Comparison of ENCODE assay signal across 26 cellular contexts in genomic region chr3:140720242-140720641, GRCh38. TPM values are rescaled to one million over a fixed set of nuclear protein-coding genes. Genes with fewer than 3 reads are reported as not detected.
DNase-seq lines count a peak whose midpoint lies in the region; ATAC-seq, FAIRE-seq and TF ChIP-seq lines count a peak whose summit lies in the region.
"Had no signal": no experiment of that assay in that cellular context is flagged by ENCODE, and none has a peak within 500 bp of the region (broad histone marks: within the 10 kb centered on the region; RNA-seq: fewer than 3 reads in every experiment).

No MANE protein-coding gene starts in this region.

- no peaks in the 10 kb centered on the region for H3K79me2 ChIP-seq in HepG2 (ENCODE audit: insufficient read depth, low read length)
- H3K79me2 ChIP-seq in GM23248 (ENCODE audit: insufficient read depth) = no peaks in the 10 kb centered on the region

- peak; percentile 8 for FAIRE-seq in GM19239 (lab: Jason Lieb, UNC)
- peak; percentile 46 for FAIRE-seq in HepG2 (lab: Jason Lieb, UNC)
- FAIRE-seq: A204.1, keratinocyte, TTC549 had no signal

- no peak overlapping the region for H4K91ac ChIP-seq in mesenchymal stem cell (ENCODE audit: low read length)

- no peak overlapping the region for H2BK5ac ChIP-seq in mesenchymal stem cell (ENCODE audit: low read depth, low read length, poor library complexity, severe bottlenecking)

- H3K4me3 ChIP-seq in HepG2 (replicated peaks in 1 of 3; ENCODE audit: insufficient read depth in 1 of 3, low read depth in 2 of 3, low read length in 3 of 3) = no peak overlapping the region
- no peak overlapping the region for H3K4me3 ChIP-seq in stomach smooth muscle (ENCODE audit: low read length in 2 of 2)
- H3K4me3 ChIP-seq in mesenchymal stem cell (ENCODE audit: insufficient read depth in 1 of 2, low read depth in 1 of 2, low read length in 2 of 2) = no peak overlapping the region
- H3K4me3 ChIP-seq in GM23248 = no peak overlapping the region
- H3K4me3 ChIP-seq: dorsolateral prefrontal cortex, sigmoid colon, SJCRH30 had no signal

- TF ChIP-seq EP300 in HepG2 (IDR thresholded peaks at IDR 0.05; ENCODE audit: low read depth in 2 of 2, low read length in 2 of 2) (no peak), HepG2 (CRISPR knock-in tag; IDR thresholded peaks at IDR 0.05; ENCODE audit: borderline replicate concordance) (no peak)

- H3K4ac ChIP-seq in mesenchymal stem cell (ENCODE audit: low read depth in 1 of 2, low read length in 2 of 2) = no peak overlapping the region

- H3K9me3 ChIP-seq in HepG2 (ENCODE audit: low read length) (no peaks in the 10 kb centered on the region), stomach smooth muscle (ENCODE audit: control insufficient read depth in 2 of 2, low read length in 2 of 2) (no peaks in the 10 kb centered on the region), mesenchymal stem cell (ENCODE audit: control insufficient read depth, low read length) (no peaks in the 10 kb centered on the region), GM23248 (ENCODE audit: low read depth) (no peaks in the 10 kb centered on the region)
- H3K9me3 ChIP-seq: BE2C, sigmoid colon, SJCRH30 had no signal

- no peak for DNase-seq in GM19239 (ENCODE audit: insufficient read length, low spot score)
- peak; percentile 44 for DNase-seq in fibroblast of peridontal ligament (ENCODE audit: extremely low read depth)
- DNase-seq in HepG2 (ENCODE audit: low spot score) = peak; percentile 38
- DNase-seq in mesenchymal stem cell = no peak
- no peak for DNase-seq in GM23248
- DNase-seq in NCI-H2196 treated with DMSO at 0.1 percent for 48 hours (lab: John Stamatoyannopoulos, UW; ENCODE audit: unreplicated experiment) = no peak
- DNase-seq: activated naive CD4-positive, alpha-beta T cell treated with Interleukin-2 at 50 U/mL for 16 hours; activated T-cell treated with anti-CD3 and anti-CD28 coated beads, Interleukin-2, amount 50 U/mL, for 24 hours; BE2C; caudate nucleus; DMS79 treated with DMSO at 0.1 percent for 48 hours; dorsolateral prefrontal cortex; foreskin melanocyte; mammary epithelial cell; NCI-H510A; occipital lobe; sigmoid colon; SJCRH30; T-cell had no signal

- in situ Hi-C loops in HepG2 (cut with HindIII; ENCODE audit: extremely low pct_ligation_motif_present, low pct_unique_long_range_greater_than_20kb) (no loop called here), GM23248 (cut with MboI) (no loop called here)

- H3K79me1 ChIP-seq in mesenchymal stem cell (replicated peaks; ENCODE audit: low read length, poor library complexity, severe bottlenecking) = no peaks in the 10 kb centered on the region

- WGBS in HepG2 (ENCODE audit: low lambda C conversion rate) = 57% methylated on average over 2 of the region's 2 CpGs
- WGBS in mesenchymal stem cell = 80% methylated on average over 2 of the region's 2 CpGs
- 0% methylated on average over 2 of the region's 2 CpGs for WGBS in GM23248 (ENCODE audit: low coverage in 1 of 2, low lambda C conversion rate in 2 of 2, missing lambda C conversion rate in 2 of 2), 2 experiments

- H3K4me1 ChIP-seq in HepG2 (ENCODE audit: insufficient read depth, low read length) = peaks cover 28% of the 10 kb centered on the region
- no peaks in the 10 kb centered on the region for H3K4me1 ChIP-seq in stomach smooth muscle (ENCODE audit: control insufficient read depth, insufficient read depth, low read length)
- peaks cover 2% of the 10 kb centered on the region for H3K4me1 ChIP-seq in mesenchymal stem cell (ENCODE audit: control insufficient read depth, insufficient read depth, low read depth, low read length)
- no peaks in the 10 kb centered on the region for H3K4me1 ChIP-seq in GM23248 (ENCODE audit: insufficient read depth)
- H3K4me1 ChIP-seq: BE2C, sigmoid colon, SJCRH30 had no signal

- no peak overlapping the region for H3K18ac ChIP-seq in mesenchymal stem cell (ENCODE audit: low read depth in 1 of 2, low read length in 2 of 2)

- intact Hi-C loops in HepG2 (cut with micrococcal nuclease; ENCODE audit: unreplicated experiment) = no loop called here

- no peaks in the 10 kb centered on the region for H4K20me1 ChIP-seq in HepG2 (ENCODE audit: insufficient read depth, low read length)
- H4K20me1 ChIP-seq in GM23248 (ENCODE audit: insufficient read depth) = no peaks in the 10 kb centered on the region

- no peaks in the 10 kb centered on the region for H3K9me2 ChIP-seq in GM23248 (ENCODE audit: insufficient read depth)

- CTCF ChIA-PET in HepG2 (lab: Yijun Ruan, JAX; ENCODE audit: low intra/inter-chr PET ratio, low total read pairs) = no interaction called here

- H2BK12ac ChIP-seq in mesenchymal stem cell (ENCODE audit: low read length in 2 of 2) = no peak overlapping the region

- H3K9ac ChIP-seq in HepG2 (ENCODE audit: insufficient read depth, low read depth, low read length) = no peak overlapping the region
- H3K9ac ChIP-seq in stomach smooth muscle (ENCODE audit: low read length in 2 of 2) = no peak overlapping the region
- no peak overlapping the region for H3K9ac ChIP-seq in mesenchymal stem cell (ENCODE audit: low read length)
- no peak overlapping the region for H3K9ac ChIP-seq in GM23248

- H3K23ac ChIP-seq in mesenchymal stem cell (ENCODE audit: low read length in 2 of 2) = no peak overlapping the region

- no peaks in the 10 kb centered on the region for H3F3A ChIP-seq in GM23248 (ENCODE audit: insufficient read depth)

- no peak overlapping the region for H2BK120ac ChIP-seq in mesenchymal stem cell (ENCODE audit: low read depth, low read length)

- H3K36me3 ChIP-seq in HepG2 (replicated peaks in 1 of 2; ENCODE audit: control insufficient read depth in 1 of 2, insufficient read depth in 2 of 2, low read length in 2 of 2) (no peaks in the 10 kb centered on the region), stomach smooth muscle (ENCODE audit: control insufficient read depth in 2 of 2, insufficient read depth in 2 of 2, low read length in 2 of 2) (no peaks in the 10 kb centered on the region), mesenchymal stem cell (ENCODE audit: control insufficient read depth in 1 of 2, insufficient read depth in 2 of 2, low read depth in 1 of 2, low read length in 2 of 2) (no peaks in the 10 kb centered on the region), GM23248 (ENCODE audit: low read depth) (no peaks in the 10 kb centered on the region)
- H3K36me3 ChIP-seq: BE2C, sigmoid colon, SJCRH30 had no signal

- no peak overlapping the region for H3K27ac ChIP-seq in HepG2 (ENCODE audit: extremely low read length, insufficient read depth, low read length)
- H3K27ac ChIP-seq in stomach smooth muscle (ENCODE audit: low read length) = peak overlapping the region; percentile 8
- H3K27ac ChIP-seq in mesenchymal stem cell (ENCODE audit: low read length, poor library complexity, severe bottlenecking) = no peak overlapping the region
- no peak overlapping the region for H3K27ac ChIP-seq in GM23248
- H3K27ac ChIP-seq: dorsolateral prefrontal cortex, sigmoid colon, SJCRH30 had no signal

- TF ChIP-seq POLR2A in HepG2 (IDR thresholded peaks at IDR 0.05; ENCODE audit: insufficient read depth in 1 of 2, low read depth in 2 of 2, low read length in 2 of 2) = no peak

- TF ChIP-seq RAD21 in HepG2 (CRISPR knock-in tag; IDR thresholded peaks at IDR 0.05) = no peak

- no peak overlapping the region for H4K8ac ChIP-seq in mesenchymal stem cell (ENCODE audit: low read length)

- H2AFZ ChIP-seq in HepG2 (ENCODE audit: low read length) (no peak overlapping the region), mesenchymal stem cell (ENCODE audit: low read depth, low read length) (no peak overlapping the region), GM23248 (no peak overlapping the region)

- H3K27me3 ChIP-seq in HepG2 (ENCODE audit: control insufficient read depth in 1 of 2, insufficient read depth in 2 of 2, low read length in 2 of 2) = no peaks in the 10 kb centered on the region
- no peaks in the 10 kb centered on the region for H3K27me3 ChIP-seq in stomach smooth muscle (ENCODE audit: control insufficient read depth in 1 of 2, insufficient read depth in 2 of 2, low read length in 2 of 2)
- H3K27me3 ChIP-seq in mesenchymal stem cell (ENCODE audit: control insufficient read depth in 1 of 2, insufficient read depth in 1 of 2, low read length in 2 of 2) = no peaks in the 10 kb centered on the region
- H3K27me3 ChIP-seq in GM23248 (replicated peaks; ENCODE audit: insufficient read depth) = no peaks in the 10 kb centered on the region
- H3K27me3 ChIP-seq: BE2C, sigmoid colon, SJCRH30 had no signal

- ATAC-seq in HepG2 = peak; percentile 87
- no peak for ATAC-seq in HG03175 (IDR thresholded peaks at IDR 0.05; ENCODE audit: unreplicated experiment)
- ATAC-seq: Panc1, T-cell had no signal

- no peak overlapping the region for H2BK15ac ChIP-seq in mesenchymal stem cell (ENCODE audit: low read depth, poor library complexity, severe bottlenecking)

- no peak for TF ChIP-seq CTCF in HepG2 (CRISPR knock-in tag; IDR thresholded peaks at IDR 0.05)

- H3K14ac ChIP-seq in mesenchymal stem cell (ENCODE audit: low read length in 2 of 2) = no peak overlapping the region

- H2AK5ac ChIP-seq in mesenchymal stem cell (ENCODE audit: low read length, severe bottlenecking) = no peak overlapping the region

- BruUV-seq in HepG2 (replicated peaks; lab: Mats Ljungman, UMichigan) = no TSS peak

- POLR2A ChIA-PET in HepG2 (lab: Yijun Ruan, JAX) = no interaction called here

- no peak overlapping the region for H3K4me2 ChIP-seq in HepG2 (ENCODE audit: low read depth, low read length)
- no peak overlapping the region for H3K4me2 ChIP-seq in mesenchymal stem cell (ENCODE audit: low read length, poor library complexity, severe bottlenecking)
- no peak overlapping the region for H3K4me2 ChIP-seq in GM23248 (ENCODE audit: unreplicated experiment)

RNA-seq across cellular contexts. Expression of gene TRIM42, which starts 42.4 kb away (rescaled TPM):
- total RNA-seq in HepG2 (2016; rRNA removed; fragmentation: Illumina TruSeq; extraction: Trizol) = not detected in 2 replicates
- not detected in 2 replicates for total RNA-seq in HepG2 (2016; cell fraction: cytosol; rRNA removed; fragmentation: Illumina TruSeq; extraction: Trizol; ENCODE audit: low read depth)
- total RNA-seq in HepG2 (2016; cell fraction: insoluble cytoplasmic fraction; rRNA removed; fragmentation: Illumina TruSeq; extraction: Trizol) = not detected in 2 replicates
- not detected in 2 replicates for total RNA-seq in HepG2 (2016; cell fraction: membrane; rRNA removed; fragmentation: Illumina TruSeq; extraction: Trizol)
- not detected in 2 replicates for total RNA-seq in HepG2 (2016; cell fraction: nucleus; rRNA removed; fragmentation: Illumina TruSeq; extraction: Trizol)
- polyA plus RNA-seq in HepG2 (2011; rRNA removed) (not detected in 2 replicates), GM23248 (2016; fragmentation: Nextera tagmentation; extraction: Ambion mirVana) (not detected in 2 replicates)
- not detected in 2 replicates for polyA plus RNA-seq in HepG2 (2011; cell fraction: cytosol; rRNA removed)
- not detected in 2 replicates for polyA plus RNA-seq in HepG2 (2011; cell fraction: nucleus; rRNA removed)
- polyA plus RNA-seq in HepG2 (2012) = not detected in 2 replicates
- not detected in 2 replicates for polyA plus RNA-seq in HepG2 (2016; cell fraction: cytosol; fragmentation: Illumina TruSeq; extraction: Trizol; ENCODE audit: low read depth)
- not detected in 2 replicates for polyA plus RNA-seq in HepG2 (2016; cell fraction: insoluble cytoplasmic fraction; fragmentation: Illumina TruSeq; extraction: Trizol; ENCODE audit: low read depth)
- not detected in 2 replicates for polyA plus RNA-seq in HepG2 (2016; cell fraction: membrane; fragmentation: Illumina TruSeq; extraction: Trizol; ENCODE audit: low read depth)
- polyA plus RNA-seq in HepG2 (2016; cell fraction: nucleus; fragmentation: Illumina TruSeq; extraction: Trizol; ENCODE audit: insufficient read depth, low read depth) = not detected in 2 replicates
- polyA minus RNA-seq in HepG2 (2011; rRNA and poly(A)+ RNA removed; ENCODE audit: low replicate concordance) = not detected in 2 replicates
- polyA minus RNA-seq in HepG2 (2011; cell fraction: cytosol; rRNA and poly(A)+ RNA removed) = not detected in 2 replicates
- not detected in 2 replicates for polyA minus RNA-seq in HepG2 (2011; cell fraction: nucleus; rRNA and poly(A)+ RNA removed)
- not detected for polyA plus RNA-seq in mesenchymal stem cell (2013, experiment 1 of 2)
- polyA plus RNA-seq in mesenchymal stem cell (2013, experiment 2 of 2) = not detected
- not detected in 2 replicates for total RNA-seq in GM23248 (2014; rRNA removed; shearing (Covaris generic))
- total RNA-seq: dorsolateral prefrontal cortex, mammary epithelial cell, myocyte, occipital lobe, sigmoid colon, SJCRH30, T-cell had no signal
- polyA plus RNA-seq: keratinocyte, mammary epithelial cell, sigmoid colon had no signal

Comparison
In these comparisons a context has a peak if more than half of its experiments do, and no peak if none do; other contexts are left out.
1. DNase-seq: peak in fibroblast of peridontal ligament (single experiment) and HepG2 (single experiment); none in GM19239 (single experiment), mesenchymal stem cell (single experiment), GM23248 (single experiment) and NCI-H2196 treated with DMSO at 0.1 percent for 48 hours (single experiment).